Comparison of ENCODE assay signal across 30 cellular contexts in the genomic region with DNA sequence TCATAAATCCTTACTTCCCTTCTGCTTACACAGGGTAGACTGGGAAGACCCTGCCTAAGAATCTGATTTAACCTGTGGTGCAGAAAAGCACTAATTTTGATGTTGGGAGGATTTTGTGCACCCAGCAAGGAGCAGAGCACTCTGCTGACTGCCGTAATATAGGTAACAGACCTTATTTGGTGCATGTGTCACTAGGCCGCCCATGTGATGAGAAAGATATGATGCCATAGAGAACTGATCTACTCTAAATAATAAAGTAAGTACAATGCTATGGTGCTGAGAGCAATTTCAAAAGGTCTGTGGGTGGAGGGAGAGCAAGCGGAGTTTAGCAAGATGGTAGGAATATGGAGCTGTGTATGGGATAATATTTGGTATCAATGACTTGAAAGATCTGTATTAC.
"Had no signal": no experiment of that assay in that cellular context is flagged by ENCODE, and none has a peak within 500 bp of the region (broad histone marks: within the 10 kb centered on the region; RNA-seq: fewer than 3 reads in every experiment).

No MANE protein-coding gene starts in this region.

- H3K4me3 ChIP-seq: pancreas, prostate gland, right lobe of liver, skin epidermis, smooth muscle cell, spleen, suprapubic skin, testis, tibial artery, transverse colon, upper lobe of right lung, uterus had no signal

- H3K27me3 ChIP-seq: neutrophil, pancreas, right lobe of liver, spleen, suprapubic skin, testis, tibial artery, transverse colon, upper lobe of right lung, uterus had no signal

- H3K27me3 Mint-ChIP-seq: naive thymus-derived CD4-positive, alpha-beta T cell; stimulated activated memory B cell treated with anti-CD40 and anti-IgM and Interleukin-4, amounts not matched to agents 10 μg/mL and 1 μg/mL and 100 μg/mL, for 72 hours; stimulated activated naive CD8-positive, alpha-beta T cell treated with anti-CD3 and anti-CD28 coated beads, Interleukin-15, amount 100 ng/mL, for 72 hours; type B pancreatic cell had no signal

- H3K9me3 Mint-ChIP-seq: neural crest cell, type B pancreatic cell had no signal

- H3K4me3 Mint-ChIP-seq: naive thymus-derived CD4-positive, alpha-beta T cell; natural killer cell; nephron progenitor cell; neural crest cell; stimulated activated memory B cell treated with anti-CD40 and anti-IgM and Interleukin-4, amounts not matched to agents 10 μg/mL and 1 μg/mL and 100 μg/mL, for 72 hours; stimulated activated naive CD8-positive, alpha-beta T cell treated with anti-CD3 and anti-CD28 coated beads, Interleukin-15, amount 100 ng/mL, for 72 hours; type B pancreatic cell had no signal

- H3K27ac ChIP-seq: neutrophil, pancreas, prostate gland, right lobe of liver, skin epidermis, spleen, suprapubic skin, testis, tibial artery, transverse colon, upper lobe of right lung, uterus had no signal

- H3K27ac Mint-ChIP-seq: naive thymus-derived CD4-positive, alpha-beta T cell; natural killer cell; nephron progenitor cell; stimulated activated memory B cell treated with anti-CD40 and anti-IgM and Interleukin-4, amounts not matched to agents 10 μg/mL and 1 μg/mL and 100 μg/mL, for 72 hours; stimulated activated naive CD8-positive, alpha-beta T cell treated with anti-CD3 and anti-CD28 coated beads, Interleukin-15, amount 100 ng/mL, for 72 hours; type B pancreatic cell had no signal

- H3K36me3 Mint-ChIP-seq: naive thymus-derived CD4-positive, alpha-beta T cell; natural killer cell; stimulated activated memory B cell treated with anti-CD40 and anti-IgM and Interleukin-4, amounts not matched to agents 10 μg/mL and 1 μg/mL and 100 μg/mL, for 72 hours; type B pancreatic cell had no signal

- H3K4me1 Mint-ChIP-seq: naive thymus-derived CD4-positive, alpha-beta T cell; natural killer cell; nephron progenitor cell; neural crest cell; stimulated activated memory B cell treated with anti-CD40 and anti-IgM and Interleukin-4, amounts not matched to agents 10 μg/mL and 1 μg/mL and 100 μg/mL, for 72 hours; stimulated activated naive CD8-positive, alpha-beta T cell treated with anti-CD3 and anti-CD28 coated beads, Interleukin-15, amount 100 ng/mL, for 72 hours had no signal

- DNase-seq: naive thymus-derived CD4-positive, alpha-beta T cell; natural killer cell; nephron progenitor cell; nucleus accumbens; pancreas; right cardiac atrium; right lobe of liver; spleen; stimulated activated CD4-positive, alpha-beta T cell treated with anti-CD3 and anti-CD28 coated beads, Interleukin-12 subunit alpha, Interleukin-12 subunit beta, amount 100 ng/mL, for 4 hours; stimulated activated CD4-positive, alpha-beta T cell treated with anti-CD3 and anti-CD28 coated beads, Interleukin-1b, Interleukin-23, amount 100 ng/mL, for 48 hours; stimulated activated CD4-positive, alpha-beta T cell treated with anti-CD3 and anti-CD28 coated beads, Interleukin-4, amount 100 ng/mL, for 1 hour; stimulated activated CD4-positive, alpha-beta T cell treated with anti-CD3 and anti-CD28 coated beads, Interleukin-4, amount 100 ng/mL, for 4 hours; stimulated activated CD8-positive, alpha-beta memory T cell treated with anti-CD3 and anti-CD28 coated beads, Interleukin-4, amount 100 ng/mL, for 48 hours; stimulated activated naive CD4-positive, alpha-beta T cell; stimulated activated naive CD8-positive, alpha-beta T cell treated with anti-CD3 and anti-CD28 coated beads, Interleukin-15, amount 100 ng/mL, for 72 hours; stimulated activated naive CD8-positive, alpha-beta T cell treated with anti-CD3 and anti-CD28 coated beads, Interleukin-15, Interleukin-2, amounts not matched to agents 100 U/mL and 50 U/mL, for 24 hours; substantia nigra; testis; tibial artery; transverse colon; upper lobe of right lung; uterus had no signal

- H3K4me2 ChIP-seq: smooth muscle cell had no signal

- H3K36me3 ChIP-seq: neutrophil, pancreas, prostate gland, right lobe of liver, spleen, suprapubic skin, tibial artery, transverse colon, upper lobe of right lung, uterus had no signal

- H3K4me1 ChIP-seq: pancreas, prostate gland, right lobe of liver, spleen, suprapubic skin, testis, tibial artery, transverse colon, upper lobe of right lung, uterus had no signal

- H3K9me3 ChIP-seq: neutrophil, pancreas, prostate gland, right lobe of liver, suprapubic skin, testis, tibial artery, transverse colon, upper lobe of right lung, uterus had no signal
